8 cellular contexts compared by ENCODE assay signal in genomic region chr11:120344302-120345004, GRCh38. TPM values are rescaled to one million over a fixed set of nuclear protein-coding genes. Genes with fewer than 3 reads are reported as not detected.
A peak's percentile ranks its signal among the peaks of the same experiment; 100 is the strongest.
DNase-seq lines count a peak whose midpoint lies in the region; ATAC-seq and TF ChIP-seq lines count a peak whose summit lies in the region.

No MANE protein-coding gene starts in this region.

- DNase-seq in stimulated activated CD4-positive, alpha-beta T cell treated with anti-CD3 and anti-CD28 coated beads, Interleukin-1b, Interleukin-23, amount 100 ng/mL, for 48 hours, result peak; percentile 16
- no peak for DNase-seq in stimulated activated CD4-positive, alpha-beta T cell treated with anti-CD3 and anti-CD28 coated beads, Interleukin-4, amount 100 ng/mL, for 1 hour
- DNase-seq in NB4 (ENCODE audit: low read depth) (peak; percentile 94), non-pigmented ciliary epithelial cell (ENCODE audit: low read depth) (peak; percentile 52), HK-2 (ENCODE audit: unreplicated experiment) (no peak), D341Med (ENCODE audit: low spot score) (no peak)
- DNase-seq in activated naive CD4-positive, alpha-beta T cell treated with anti-CD3 and anti-CD28 coated beads, Interleukin-2, amount 50 U/mL, for 72 hours (ENCODE audit: low spot score in 2 of 2), result peak in 1 of 2 donors; percentile 55

- no peak for TF ChIP-seq CTCF in NB4 (IDR thresholded peaks at IDR 0.05; ENCODE audit: low read depth, low read length)

- H3K4me3 ChIP-seq in NB4 (ENCODE audit: low read depth, low read length), result no peak overlapping the region

- peak overlapping the region; percentile 25 to 30 for H3K27ac Mint-ChIP-seq in activated naive CD4-positive, alpha-beta T cell treated with anti-CD3 and anti-CD28 coated beads, Interleukin-2, amount 50 U/mL, for 72 hours

- ATAC-seq in HG02642 (IDR thresholded peaks at IDR 0.05; ENCODE audit: poor library complexity, unreplicated experiment), result peak; percentile 86
- ATAC-seq in activated naive CD4-positive, alpha-beta T cell treated with anti-CD3 and anti-CD28 coated beads, Interleukin-2, amount 50 U/mL, for 72 hours, result peak; percentile 88 to 95

- peaks cover 7% of the 10 kb centered on the region in 2 donors for H3K36me3 Mint-ChIP-seq in activated naive CD4-positive, alpha-beta T cell treated with anti-CD3 and anti-CD28 coated beads, Interleukin-2, amount 50 U/mL, for 72 hours

- H3K9me3 Mint-ChIP-seq in activated naive CD4-positive, alpha-beta T cell treated with anti-CD3 and anti-CD28 coated beads, Interleukin-2, amount 50 U/mL, for 72 hours, result peaks cover 0 to 5% of the 10 kb centered on the region in 2 donors

- TF ChIP-seq POLR2A in NB4 (IDR thresholded peaks at IDR 0.05; ENCODE audit: extremely low read depth, insufficient read length), result no peak

RNA-seq across cellular contexts. Expression of gene ARHGEF12, which starts 8.2 kb away (rescaled TPM):
- total RNA-seq in activated naive CD4-positive, alpha-beta T cell treated with anti-CD3 and anti-CD28 coated beads, Interleukin-2, amount 50 U/mL, for 72 hours, result 10 to 100 TPM; 11.2 to 14.2 TPM

RNA-seq across cellular contexts. Expression of gene TLCD5, which starts 19.4 kb away (rescaled TPM):
- 1 to 10 TPM in 1 of 2 donors, not detected in 1; 1.2 TPM for total RNA-seq in activated naive CD4-positive, alpha-beta T cell treated with anti-CD3 and anti-CD28 coated beads, Interleukin-2, amount 50 U/mL, for 72 hours

Comparison
In these comparisons a context has a peak if more than half of its experiments do, and no peak if none do; other contexts are left out.
1. DNase-seq: peak in stimulated activated CD4-positive, alpha-beta T cell treated with anti-CD3 and anti-CD28 coated beads, Interleukin-1b, Interleukin-23, amount 100 ng/mL, for 48 hours (single experiment), NB4 (single experiment) and non-pigmented ciliary epithelial cell (single experiment); none in stimulated activated CD4-positive, alpha-beta T cell treated with anti-CD3 and anti-CD28 coated beads, Interleukin-4, amount 100 ng/mL, for 1 hour (single experiment), HK-2 (single experiment) and D341Med (single experiment).